Comparison of ENCODE assay signal across 24 cellular contexts in genomic region chr9:134346840-134347239, GRCh38.
"Had no signal": no experiment of that assay in that cellular context is flagged by ENCODE, and none has a peak within 500 bp of the region (broad histone marks: within the 10 kb centered on the region; RNA-seq: fewer than 3 reads in every experiment).

No MANE protein-coding gene starts in this region.

- H3K27ac ChIP-seq: epithelial cell of prostate, esophagus muscularis mucosa, gastroesophageal sphincter, left ventricle myocardium inferior, pancreas, thoracic aorta, transverse colon had no signal

- DNase-seq: effector memory CD4-positive, alpha-beta T cell; kidney; left cardiac atrium; left ventricle myocardium inferior; mesendoderm; naive thymus-derived CD4-positive, alpha-beta T cell; nephron progenitor cell; nucleus accumbens; pancreas; spleen; stimulated activated CD4-positive, alpha-beta T cell treated with anti-CD3 and anti-CD28 coated beads, Interleukin-15, amount 100 ng/mL, for 24 hours; stimulated activated CD4-positive, alpha-beta T cell treated with anti-CD3 and anti-CD28 coated beads, Interleukin-1b, Interleukin-23, amount 100 ng/mL, for 48 hours; stimulated activated CD4-positive, alpha-beta T cell treated with anti-CD3 and anti-CD28 coated beads, Interleukin-4, amount 100 ng/mL, for 4 hours; stimulated activated naive B cell treated with anti-CD40 and anti-IgM and Interleukin-4, amounts not matched to agents 10 μg/mL and 1 μg/mL and 100 μg/mL, for 72 hours; stimulated activated naive CD8-positive, alpha-beta T cell treated with anti-CD3 and anti-CD28 coated beads, Interleukin-15, amount 100 ng/mL, for 72 hours; transverse colon had no signal

- H3K36me3 Mint-ChIP-seq: naive thymus-derived CD4-positive, alpha-beta T cell; stimulated activated naive B cell treated with anti-CD40 and anti-IgM and Interleukin-4, amounts not matched to agents 10 μg/mL and 1 μg/mL and 100 μg/mL, for 72 hours had no signal

- H3K9me3 ChIP-seq: esophagus muscularis mucosa, gastroesophageal sphincter, left ventricle myocardium inferior, pancreas, spleen, thoracic aorta, transverse colon had no signal

- H3K27me3 ChIP-seq: esophagus muscularis mucosa, gastroesophageal sphincter, pancreas, spleen, transverse colon had no signal

- H3K9me3 Mint-ChIP-seq: central memory CD8-positive, alpha-beta T cell; naive thymus-derived CD4-positive, alpha-beta T cell; nephron progenitor cell; stimulated activated naive B cell treated with anti-CD40 and anti-IgM and Interleukin-4, amounts not matched to agents 10 μg/mL and 1 μg/mL and 100 μg/mL, for 72 hours; stimulated activated naive CD8-positive, alpha-beta T cell treated with anti-CD3 and anti-CD28 coated beads, Interleukin-15, amount 100 ng/mL, for 72 hours had no signal

- H3K27ac Mint-ChIP-seq: naive thymus-derived CD4-positive, alpha-beta T cell; nephron progenitor cell; progenitor cell of endocrine pancreas; stimulated activated naive B cell treated with anti-CD40 and anti-IgM and Interleukin-4, amounts not matched to agents 10 μg/mL and 1 μg/mL and 100 μg/mL, for 72 hours had no signal

- H3K4me3 Mint-ChIP-seq: central memory CD8-positive, alpha-beta T cell; naive thymus-derived CD4-positive, alpha-beta T cell; nephron progenitor cell; stimulated activated naive B cell treated with anti-CD40 and anti-IgM and Interleukin-4, amounts not matched to agents 10 μg/mL and 1 μg/mL and 100 μg/mL, for 72 hours; stimulated activated naive CD8-positive, alpha-beta T cell treated with anti-CD3 and anti-CD28 coated beads, Interleukin-15, amount 100 ng/mL, for 72 hours had no signal

- ATAC-seq: gastroesophageal sphincter; left cardiac atrium; naive thymus-derived CD4-positive, alpha-beta T cell; pancreas; sciatic nerve; stimulated activated naive B cell treated with anti-CD40 and anti-IgM and Interleukin-4, amounts not matched to agents 10 μg/mL and 1 μg/mL and 100 μg/mL, for 72 hours; stimulated activated naive CD8-positive, alpha-beta T cell treated with anti-CD3 and anti-CD28 coated beads, Interleukin-15, amount 100 ng/mL, for 72 hours had no signal

- H3K4me3 ChIP-seq: esophagus muscularis mucosa, gastroesophageal sphincter, left ventricle myocardium inferior, lung, pancreas, spleen, thoracic aorta, transverse colon had no signal

- H3K36me3 ChIP-seq: esophagus muscularis mucosa, gastroesophageal sphincter, left ventricle myocardium inferior, pancreas, thoracic aorta, transverse colon had no signal

- H3K27me3 Mint-ChIP-seq: central memory CD8-positive, alpha-beta T cell; naive thymus-derived CD4-positive, alpha-beta T cell; progenitor cell of endocrine pancreas; stimulated activated naive CD8-positive, alpha-beta T cell treated with anti-CD3 and anti-CD28 coated beads, Interleukin-15, amount 100 ng/mL, for 72 hours had no signal
